1 cellular context compared by ENCODE assay signal in genomic region chr14:25032092-25032784, GRCh38.
A peak's percentile ranks its signal among the peaks of the same experiment; 100 is the strongest.
TF ChIP-seq lines count a peak whose summit lies in the region.

No MANE protein-coding gene starts in this region.

TF ChIP-seq in HepG2, 621 proteins besides CTCF, POLR2A, EP300 and RAD21 (continued from another document and continues in another):
- TF ChIP-seq, protein P1, sequence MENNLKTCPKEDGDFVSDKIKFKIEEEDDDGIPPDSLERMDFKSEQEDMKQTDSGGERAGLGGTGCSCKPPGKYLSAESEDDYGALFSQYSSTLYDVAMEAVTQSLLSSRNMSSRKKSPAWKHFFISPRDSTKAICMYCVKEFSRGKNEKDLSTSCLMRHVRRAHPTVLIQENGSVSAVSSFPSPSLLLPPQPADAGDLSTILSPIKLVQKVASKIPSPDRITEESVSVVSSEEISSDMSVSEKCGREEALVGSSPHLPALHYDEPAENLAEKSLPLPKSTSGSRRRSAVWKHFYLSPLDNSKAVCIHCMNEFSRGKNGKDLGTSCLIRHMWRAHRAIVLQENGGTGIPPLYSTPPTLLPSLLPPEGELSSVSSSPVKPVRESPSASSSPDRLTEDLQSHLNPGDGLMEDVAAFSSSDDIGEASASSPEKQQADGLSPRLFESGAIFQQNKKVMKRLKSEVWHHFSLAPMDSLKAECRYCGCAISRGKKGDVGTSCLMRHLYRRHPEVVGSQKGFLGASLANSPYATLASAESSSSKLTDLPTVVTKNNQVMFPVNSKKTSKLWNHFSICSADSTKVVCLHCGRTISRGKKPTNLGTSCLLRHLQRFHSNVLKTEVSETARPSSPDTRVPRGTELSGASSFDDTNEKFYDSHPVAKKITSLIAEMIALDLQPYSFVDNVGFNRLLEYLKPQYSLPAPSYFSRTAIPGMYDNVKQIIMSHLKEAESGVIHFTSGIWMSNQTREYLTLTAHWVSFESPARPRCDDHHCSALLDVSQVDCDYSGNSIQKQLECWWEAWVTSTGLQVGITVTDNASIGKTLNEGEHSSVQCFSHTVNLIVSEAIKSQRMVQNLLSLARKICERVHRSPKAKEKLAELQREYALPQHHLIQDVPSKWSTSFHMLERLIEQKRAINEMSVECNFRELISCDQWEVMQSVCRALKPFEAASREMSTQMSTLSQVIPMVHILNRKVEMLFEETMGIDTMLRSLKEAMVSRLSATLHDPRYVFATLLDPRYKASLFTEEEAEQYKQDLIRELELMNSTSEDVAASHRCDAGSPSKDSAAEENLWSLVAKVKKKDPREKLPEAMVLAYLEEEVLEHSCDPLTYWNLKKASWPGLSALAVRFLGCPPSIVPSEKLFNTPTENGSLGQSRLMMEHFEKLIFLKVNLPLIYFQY (CRISPR knock-in tag; IDR thresholded peaks at IDR 0.05; ENCODE audit: borderline replicate concordance): peak; percentile 52; the same call in 1 of the 2 replicates
- no peak for TF ChIP-seq FIP1L1 (IDR thresholded peaks at IDR 0.05; ENCODE audit: borderline replicate concordance, insufficient read depth, low read depth, low read length)
- no peak for TF ChIP-seq YY1 (IDR thresholded peaks at IDR 0.05; ENCODE audit: insufficient read depth, insufficient replicate concordance, low read depth, low read length)
- TF ChIP-seq ZNF292 (CRISPR knock-in tag; IDR thresholded peaks at IDR 0.05; ENCODE audit: borderline replicate concordance, low read depth): peak; percentile 38; the same call in 1 of the 2 replicates
- 0 out of 2 replicates have a peak, but pooled peaks have one; percentile 4 for TF ChIP-seq MLX (CRISPR knock-in tag; IDR thresholded peaks at IDR 0.05)
- TF ChIP-seq ZNF44 (CRISPR knock-in tag; IDR thresholded peaks at IDR 0.05): 0 out of 2 replicates have a peak, but pooled peaks have one; percentile 59
- TF ChIP-seq, protein P2, sequence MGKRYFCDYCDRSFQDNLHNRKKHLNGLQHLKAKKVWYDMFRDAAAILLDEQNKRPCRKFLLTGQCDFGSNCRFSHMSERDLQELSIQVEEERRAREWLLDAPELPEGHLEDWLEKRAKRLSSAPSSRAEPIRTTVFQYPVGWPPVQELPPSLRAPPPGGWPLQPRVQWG (CRISPR knock-in tag; IDR thresholded peaks at IDR 0.05; ENCODE audit: borderline replicate concordance, low read depth): 0 out of 2 replicates have a peak, but pooled peaks have one; percentile 47
- TF ChIP-seq PHF20 (CRISPR knock-in tag; IDR thresholded peaks at IDR 0.05): peak; percentile 64
- TF ChIP-seq, protein P3, sequence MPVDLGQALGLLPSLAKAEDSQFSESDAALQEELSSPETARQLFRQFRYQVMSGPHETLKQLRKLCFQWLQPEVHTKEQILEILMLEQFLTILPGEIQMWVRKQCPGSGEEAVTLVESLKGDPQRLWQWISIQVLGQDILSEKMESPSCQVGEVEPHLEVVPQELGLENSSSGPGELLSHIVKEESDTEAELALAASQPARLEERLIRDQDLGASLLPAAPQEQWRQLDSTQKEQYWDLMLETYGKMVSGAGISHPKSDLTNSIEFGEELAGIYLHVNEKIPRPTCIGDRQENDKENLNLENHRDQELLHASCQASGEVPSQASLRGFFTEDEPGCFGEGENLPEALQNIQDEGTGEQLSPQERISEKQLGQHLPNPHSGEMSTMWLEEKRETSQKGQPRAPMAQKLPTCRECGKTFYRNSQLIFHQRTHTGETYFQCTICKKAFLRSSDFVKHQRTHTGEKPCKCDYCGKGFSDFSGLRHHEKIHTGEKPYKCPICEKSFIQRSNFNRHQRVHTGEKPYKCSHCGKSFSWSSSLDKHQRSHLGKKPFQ (CRISPR knock-in tag; IDR thresholded peaks at IDR 0.05; ENCODE audit: insufficient replicate concordance): peak; percentile 60
- no peak for TF ChIP-seq ZNF577 (CRISPR knock-in tag; IDR thresholded peaks at IDR 0.05; ENCODE audit: borderline replicate concordance, low read depth)
- peak; percentile 12 for TF ChIP-seq SKI (IDR thresholded peaks at IDR 0.05; ENCODE audit: partially characterized antibody)
- TF ChIP-seq ZBTB44 (CRISPR knock-in tag; IDR thresholded peaks at IDR 0.05): no peak
- TF ChIP-seq RBM22 (optimal IDR thresholded peaks at IDR 0.05; ENCODE audit: low read length): peak; percentile 77
- peak; percentile 78 for TF ChIP-seq REPIN1 (CRISPR knock-in tag; IDR thresholded peaks at IDR 0.05; ENCODE audit: borderline replicate concordance, low read depth)
- TF ChIP-seq POGZ (CRISPR knock-in tag; IDR thresholded peaks at IDR 0.05): peak; percentile 98
- TF ChIP-seq, protein P4, sequence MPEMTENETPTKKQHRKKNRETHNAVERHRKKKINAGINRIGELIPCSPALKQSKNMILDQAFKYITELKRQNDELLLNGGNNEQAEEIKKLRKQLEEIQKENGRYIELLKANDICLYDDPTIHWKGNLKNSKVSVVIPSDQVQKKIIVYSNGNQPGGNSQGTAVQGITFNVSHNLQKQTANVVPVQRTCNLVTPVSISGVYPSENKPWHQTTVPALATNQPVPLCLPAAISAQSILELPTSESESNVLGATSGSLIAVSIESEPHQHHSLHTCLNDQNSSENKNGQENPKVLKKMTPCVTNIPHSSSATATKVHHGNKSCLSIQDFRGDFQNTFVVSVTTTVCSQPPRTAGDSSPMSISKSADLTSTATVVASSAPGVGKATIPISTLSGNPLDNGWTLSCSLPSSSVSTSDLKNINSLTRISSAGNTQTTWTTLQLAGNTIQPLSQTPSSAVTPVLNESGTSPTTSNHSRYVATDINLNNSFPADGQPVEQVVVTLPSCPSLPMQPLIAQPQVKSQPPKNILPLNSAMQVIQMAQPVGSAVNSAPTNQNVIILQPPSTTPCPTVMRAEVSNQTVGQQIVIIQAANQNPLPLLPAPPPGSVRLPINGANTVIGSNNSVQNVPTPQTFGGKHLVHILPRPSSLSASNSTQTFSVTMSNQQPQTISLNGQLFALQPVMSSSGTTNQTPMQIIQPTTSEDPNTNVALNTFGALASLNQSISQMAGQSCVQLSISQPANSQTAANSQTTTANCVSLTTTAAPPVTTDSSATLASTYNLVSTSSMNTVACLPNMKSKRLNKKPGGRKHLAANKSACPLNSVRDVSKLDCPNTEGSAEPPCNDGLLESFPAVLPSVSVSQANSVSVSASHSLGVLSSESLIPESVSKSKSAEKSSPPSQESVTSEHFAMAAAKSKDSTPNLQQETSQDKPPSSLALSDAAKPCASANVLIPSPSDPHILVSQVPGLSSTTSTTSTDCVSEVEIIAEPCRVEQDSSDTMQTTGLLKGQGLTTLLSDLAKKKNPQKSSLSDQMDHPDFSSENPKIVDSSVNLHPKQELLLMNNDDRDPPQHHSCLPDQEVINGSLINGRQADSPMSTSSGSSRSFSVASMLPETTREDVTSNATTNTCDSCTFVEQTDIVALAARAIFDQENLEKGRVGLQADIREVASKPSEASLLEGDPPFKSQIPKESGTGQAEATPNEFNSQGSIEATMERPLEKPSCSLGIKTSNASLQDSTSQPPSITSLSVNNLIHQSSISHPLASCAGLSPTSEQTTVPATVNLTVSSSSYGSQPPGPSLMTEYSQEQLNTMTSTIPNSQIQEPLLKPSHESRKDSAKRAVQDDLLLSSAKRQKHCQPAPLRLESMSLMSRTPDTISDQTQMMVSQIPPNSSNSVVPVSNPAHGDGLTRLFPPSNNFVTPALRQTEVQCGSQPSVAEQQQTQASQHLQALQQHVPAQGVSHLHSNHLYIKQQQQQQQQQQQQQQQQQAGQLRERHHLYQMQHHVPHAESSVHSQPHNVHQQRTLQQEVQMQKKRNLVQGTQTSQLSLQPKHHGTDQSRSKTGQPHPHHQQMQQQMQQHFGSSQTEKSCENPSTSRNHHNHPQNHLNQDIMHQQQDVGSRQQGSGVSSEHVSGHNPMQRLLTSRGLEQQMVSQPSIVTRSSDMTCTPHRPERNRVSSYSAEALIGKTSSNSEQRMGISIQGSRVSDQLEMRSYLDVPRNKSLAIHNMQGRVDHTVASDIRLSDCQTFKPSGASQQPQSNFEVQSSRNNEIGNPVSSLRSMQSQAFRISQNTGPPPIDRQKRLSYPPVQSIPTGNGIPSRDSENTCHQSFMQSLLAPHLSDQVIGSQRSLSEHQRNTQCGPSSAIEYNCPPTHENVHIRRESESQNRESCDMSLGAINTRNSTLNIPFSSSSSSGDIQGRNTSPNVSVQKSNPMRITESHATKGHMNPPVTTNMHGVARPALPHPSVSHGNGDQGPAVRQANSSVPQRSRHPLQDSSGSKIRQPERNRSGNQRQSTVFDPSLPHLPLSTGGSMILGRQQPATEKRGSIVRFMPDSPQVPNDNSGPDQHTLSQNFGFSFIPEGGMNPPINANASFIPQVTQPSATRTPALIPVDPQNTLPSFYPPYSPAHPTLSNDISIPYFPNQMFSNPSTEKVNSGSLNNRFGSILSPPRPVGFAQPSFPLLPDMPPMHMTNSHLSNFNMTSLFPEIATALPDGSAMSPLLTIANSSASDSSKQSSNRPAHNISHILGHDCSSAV (CRISPR knock-in tag; IDR thresholded peaks at IDR 0.05; ENCODE audit: borderline replicate concordance): no peak
- TF ChIP-seq GZF1 (CRISPR knock-in tag; IDR thresholded peaks at IDR 0.05): peak; percentile 9; the same call in 1 of the 2 replicates
- TF ChIP-seq ZBTB25 (CRISPR knock-in tag; IDR thresholded peaks at IDR 0.05): peak; percentile 74; the same call in 1 of the 2 replicates
- 0 out of 2 replicates have a peak, but pooled peaks have one; percentile 33 for TF ChIP-seq ARID3A (IDR thresholded peaks at IDR 0.05; ENCODE audit: low read depth, low read length)
- TF ChIP-seq MTF2 (CRISPR knock-in tag; IDR thresholded peaks at IDR 0.05; ENCODE audit: borderline replicate concordance): no peak
- TF ChIP-seq FOXM1 (CRISPR knock-in tag; IDR thresholded peaks at IDR 0.05): no peak
- peak; percentile 77; the same call in 1 of the 2 replicates for TF ChIP-seq RXRB (CRISPR knock-in tag; IDR thresholded peaks at IDR 0.05; ENCODE audit: borderline replicate concordance)
- no peak for TF ChIP-seq NBN (conservative IDR thresholded peaks at IDR 0.05)
- no peak for TF ChIP-seq PRDM15 (CRISPR knock-in tag; IDR thresholded peaks at IDR 0.05)
- TF ChIP-seq GABPB1 (CRISPR knock-in tag; IDR thresholded peaks at IDR 0.05): peak; percentile 29; the same call in 1 of the 2 replicates
- TF ChIP-seq ZNF580 (CRISPR knock-in tag; IDR thresholded peaks at IDR 0.05; ENCODE audit: borderline replicate concordance, low read depth): 0 out of 2 replicates have a peak, but pooled peaks have one; percentile 70
- TF ChIP-seq ZNF75D (CRISPR knock-in tag; IDR thresholded peaks at IDR 0.05; ENCODE audit: borderline replicate concordance): no peak
- peak; percentile 79 for TF ChIP-seq GATAD2A (CRISPR knock-in tag; IDR thresholded peaks at IDR 0.05)
